In the genomic region with DNA sequence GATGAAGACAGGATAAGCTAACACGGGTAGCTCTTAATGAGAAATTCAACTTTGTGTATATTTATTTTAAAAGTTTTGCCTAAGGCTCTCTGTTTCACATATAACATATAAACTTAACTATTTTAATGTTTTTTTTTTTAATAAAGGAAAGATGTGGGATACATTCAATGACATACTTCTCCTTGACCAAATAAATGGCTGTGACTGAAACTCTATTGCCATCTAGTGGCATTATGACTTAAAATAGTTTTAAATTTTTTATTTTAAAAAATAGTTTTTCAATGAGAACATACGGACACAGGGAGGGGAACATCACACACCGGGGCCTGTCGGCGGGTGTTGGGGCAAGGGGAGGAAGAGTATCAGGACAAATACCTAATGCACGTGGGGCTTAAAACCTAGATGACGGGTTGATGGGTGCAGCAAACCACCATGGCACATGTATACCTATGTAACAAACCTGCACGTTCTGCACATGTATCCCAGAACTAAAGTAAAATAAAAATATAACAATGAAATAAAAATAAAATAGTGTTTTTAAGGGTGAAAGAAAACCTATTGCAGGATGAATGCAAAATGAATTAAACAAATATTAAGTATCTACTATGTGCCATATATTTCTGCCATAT, we compare ENCODE assay signal across 8 cellular contexts.
A peak's percentile ranks its signal among the peaks of the same experiment; 100 is the strongest.
DNase-seq lines count a peak whose midpoint lies in the region; ATAC-seq and TF ChIP-seq lines count a peak whose summit lies in the region.

No MANE protein-coding gene starts in this region.

- WGBS in stomach, 5 donors = 27 to 37% (median 35%) methylated on average over 8 of the region's 8 CpGs

- H3K4me1 ChIP-seq in stomach = peaks cover 0 to 7% (median 0%) of the 10 kb centered on the region in 4 donors

- ATAC-seq in GM21390 (IDR thresholded peaks at IDR 0.05; ENCODE audit: unreplicated experiment) (no peak), HG02973 (IDR thresholded peaks at IDR 0.05; ENCODE audit: unreplicated experiment) (no peak)
- no peak for ATAC-seq in stimulated activated naive CD8-positive, alpha-beta T cell treated with anti-CD3 and anti-CD28 coated beads, Interleukin-15, Interleukin-2, amounts not matched to agents 100 U/mL and 50 U/mL, for 24 hours

- peak; percentile 77 for TF ChIP-seq CTCF in VCaP (conservative IDR thresholded peaks at IDR 0.05)
- TF ChIP-seq CTCF in stomach (IDR thresholded peaks at IDR 0.05) = peak in 2 of 7 experiments; percentile 24 to 33

- H3K4me3 ChIP-seq in stomach = no peak overlapping the region

- DNase-seq in Daoy (ENCODE audit: low read depth) = peak; percentile 7
- peak; percentile 20 for DNase-seq in NCI-H1048 (lab: John Stamatoyannopoulos, UW)
- peak; percentile 63 for DNase-seq in left kidney (ENCODE audit: low read depth, low spot score)
- DNase-seq in stimulated activated naive CD8-positive, alpha-beta T cell treated with anti-CD3 and anti-CD28 coated beads, Interleukin-15, Interleukin-2, amounts not matched to agents 100 U/mL and 50 U/mL, for 24 hours = no peak
- no peak for DNase-seq in stomach

- H3K9me3 ChIP-seq in stomach = no peaks in the 10 kb centered on the region

- TF ChIP-seq EP300 in stomach (IDR thresholded peaks at IDR 0.05) = no peak

- H3K27ac ChIP-seq in VCaP (peak overlapping the region; percentile 7; the same call in 1 of the 2 replicates), stomach (no peak overlapping the region)

- no peak for TF ChIP-seq POLR2A in stomach (IDR thresholded peaks at IDR 0.05)

- intact Hi-C loops in stomach (cut with DNase I; ENCODE audit: low total_unique reads) = no loop called here

- peaks cover 4 to 70% (median 46%) of the 10 kb centered on the region in 4 donors for H3K36me3 ChIP-seq in stomach

- H3K27me3 ChIP-seq in stomach = no peaks in the 10 kb centered on the region

Comparison
In these comparisons a context has a peak if more than half of its experiments do, and no peak if none do; other contexts are left out.
1. DNase-seq: peak in Daoy (single experiment), NCI-H1048 (single experiment) and left kidney (single experiment); none in stimulated activated naive CD8-positive, alpha-beta T cell treated with anti-CD3 and anti-CD28 coated beads, Interleukin-15, Interleukin-2, amounts not matched to agents 100 U/mL and 50 U/mL, for 24 hours (single experiment) and stomach (single experiment).